ENCODE assay signal across 22 cellular contexts in genomic region chr7:83532229-83532628, GRCh38.
A peak's percentile ranks its signal among the peaks of the same experiment; 100 is the strongest.
DNase-seq lines count a peak whose midpoint lies in the region; ATAC-seq and TF ChIP-seq lines count a peak whose summit lies in the region.
"Had no signal": no experiment of that assay in that cellular context is flagged by ENCODE, and none has a peak within 500 bp of the region (broad histone marks: within the 10 kb centered on the region; RNA-seq: fewer than 3 reads in every experiment).

No MANE protein-coding gene starts in this region.

- H3K36me3 ChIP-seq in A673 (ENCODE audit: insufficient read depth, low read length, poor library complexity, severe bottlenecking) (no peaks in the 10 kb centered on the region), HCT116 (ENCODE audit: control insufficient read depth in 1 of 2, insufficient read depth in 2 of 2, low read length in 2 of 2) (no peaks in the 10 kb centered on the region), tibial artery (no peaks in the 10 kb centered on the region)
- H3K36me3 ChIP-seq: BLaER1 treated with 17β-estradiol and CSF1 and Interleukin-3, amounts not matched to agents 10 nM and 100 nM; right lobe of liver had no signal

- H2AFZ ChIP-seq in HCT116 (ENCODE audit: low read depth, low read length, poor library complexity, severe bottlenecking) = peak overlapping the region; percentile 75
- H2AFZ ChIP-seq: hepatocyte had no signal

- no peak overlapping the region for H3K9ac ChIP-seq in HCT116 (ENCODE audit: low read length)
- H3K9ac ChIP-seq: BLaER1 treated with 17β-estradiol and CSF1 and Interleukin-3, amounts not matched to agents 10 nM and 100 nM; KMS-11 had no signal

- no peaks in the 10 kb centered on the region for H3K9me3 ChIP-seq in A673 (ENCODE audit: low read depth, low read length, poor library complexity, severe bottlenecking)
- no peaks in the 10 kb centered on the region for H3K9me3 ChIP-seq in HCT116 (ENCODE audit: control insufficient read depth in 1 of 2, insufficient read depth in 1 of 2, low read depth in 1 of 2, low read length in 2 of 2)
- no peaks in the 10 kb centered on the region for H3K9me3 ChIP-seq in tibial artery
- H3K9me3 ChIP-seq: BLaER1 treated with 17β-estradiol and CSF1 and Interleukin-3, amounts not matched to agents 10 nM and 100 nM; right lobe of liver had no signal

- ATAC-seq in HCT116 = peak; percentile 50; the same call in 1 of the 2 replicates
- peak; percentile 88 for ATAC-seq in SK-N-SH treated with all-trans-retinoic acid at 6 μM for 48 hours
- no peak for ATAC-seq in HG02759 (IDR thresholded peaks at IDR 0.05; ENCODE audit: unreplicated experiment)
- ATAC-seq: activated naive CD8-positive, alpha-beta T cell treated with anti-CD3 and anti-CD28 coated beads, Interleukin-2, amount 50 U/mL, for 24 hours; Panc1; right lobe of liver; WTC11 had no signal

- peak overlapping the region; percentile 15 for H3K4me2 ChIP-seq in HCT116 (ENCODE audit: low read length)
- H3K4me2 ChIP-seq: BLaER1 treated with 17β-estradiol and CSF1 and Interleukin-3, amounts not matched to agents 10 nM and 100 nM; hepatocyte; KMS-11 had no signal

- no peaks in the 10 kb centered on the region for H3K27me3 ChIP-seq in A673 (replicated peaks; ENCODE audit: insufficient read depth, low read depth, low read length, poor library complexity)
- H3K27me3 ChIP-seq in HCT116 (ENCODE audit: insufficient read depth, low read length) = no peaks in the 10 kb centered on the region
- no peaks in the 10 kb centered on the region for H3K27me3 ChIP-seq in tibial artery
- H3K27me3 ChIP-seq: BLaER1 treated with 17β-estradiol and CSF1 and Interleukin-3, amounts not matched to agents 10 nM and 100 nM; hepatocyte; right lobe of liver had no signal

- H3K4me3 ChIP-seq in A673 (ENCODE audit: low read depth, low read length, poor library complexity, severe bottlenecking) (no peak overlapping the region), HCT116 (replicated peaks in 1 of 2; ENCODE audit: low read depth in 1 of 2, low read length in 2 of 2) (no peak overlapping the region), foreskin fibroblast (ENCODE audit: low read depth in 1 of 2, low read length in 2 of 2) (no peak overlapping the region), tibial artery (no peak overlapping the region)
- H3K4me3 ChIP-seq: BLaER1 treated with 17β-estradiol and CSF1 and Interleukin-3, amounts not matched to agents 10 nM and 100 nM; hepatocyte; right lobe of liver had no signal

- peak; percentile 26 for DNase-seq in A673 (ENCODE audit: low spot score)
- peak; percentile 7 for DNase-seq in HCT116 (ENCODE audit: low read depth, low spot score)
- DNase-seq in foreskin fibroblast = peak; percentile 41 to 67
- no peak for DNase-seq in cardiac septum (ENCODE audit: low spot score)
- no peak for DNase-seq in tibial artery
- DNase-seq in activated gamma-delta T cell treated with Interleukin-2 at 50 U/mL for 16 hours = no peak
- DNase-seq: activated CD4-positive, alpha-beta T cell treated with anti-CD3 and anti-CD28 coated beads, Interleukin-2, amount 50 U/mL, for 4 hours; activated naive CD8-positive, alpha-beta T cell treated with anti-CD3 and anti-CD28 coated beads, Interleukin-2, amount 50 U/mL, for 24 hours; caudate nucleus; foreskin melanocyte; H9; NCI-H187; NK-92 treated with Interleukin-12 subunit alpha and Interleukin-12 subunit beta, amount 100 ng/mL, for 24 hours; right lobe of liver; trophoblast cell had no signal

- H3K79me2 ChIP-seq in HCT116 (ENCODE audit: insufficient read depth, low read length) = no peaks in the 10 kb centered on the region
- H3K79me2 ChIP-seq: hepatocyte had no signal

- no TSS peak for BruUV-seq in A673 (replicated peaks; lab: Mats Ljungman, UMichigan)
- BruUV-seq in HCT116 (replicated peaks; lab: Mats Ljungman, UMichigan) = no TSS peak

- CTCF ChIA-PET in A673 (lab: Charles Lee) = no interaction called here
- CTCF ChIA-PET in HCT116 (lab: Charles Lee) = no interaction called here

- no peak for TF ChIP-seq CTCF in A673 (conservative IDR thresholded peaks at IDR 0.05; ENCODE audit: low read depth, low read length)
- TF ChIP-seq CTCF in HCT116 (IDR thresholded peaks at IDR 0.05 in 2 of 3, conservative IDR thresholded peaks at IDR 0.05 in 1 of 3; ENCODE audit: borderline replicate concordance in 1 of 3, insufficient read depth in 1 of 3, low read depth in 2 of 3, low read length in 2 of 3) = no peak
- TF ChIP-seq CTCF in foreskin fibroblast (IDR thresholded peaks at IDR 0.05; ENCODE audit: low read depth, low read length) = no peak
- no peak for TF ChIP-seq CTCF in tibial artery (IDR thresholded peaks at IDR 0.05)

- 0 out of 2 replicates have a peak, but pooled peaks cover 4% of the 10 kb centered on the region for H3K9me2 ChIP-seq in HCT116 (ENCODE audit: insufficient read depth)

- no peak overlapping the region for H3K27ac ChIP-seq in A673 (ENCODE audit: low read depth, low read length, poor library complexity, severe bottlenecking)
- H3K27ac ChIP-seq in HCT116 (ENCODE audit: low read depth, low read length) = no peak overlapping the region
- H3K27ac ChIP-seq in tibial artery = no peak overlapping the region
- H3K27ac ChIP-seq: BLaER1 treated with 17β-estradiol and CSF1 and Interleukin-3, amounts not matched to agents 10 nM and 100 nM; hepatocyte; KMS-11; right lobe of liver had no signal

- H3K4me1 ChIP-seq in A673 (ENCODE audit: insufficient read depth, low read length, poor library complexity, severe bottlenecking) (no peaks in the 10 kb centered on the region), HCT116 (ENCODE audit: control insufficient read depth in 1 of 2, insufficient read depth in 2 of 2, low read length in 2 of 2) (peaks cover 0 to 8% of the 10 kb centered on the region in 2 experiments; a peak in 2 of 4 replicates), tibial artery (no peaks in the 10 kb centered on the region)
- H3K4me1 ChIP-seq: right lobe of liver had no signal

- TF ChIP-seq POLR2A in HCT116 (IDR thresholded peaks at IDR 0.05; ENCODE audit: borderline replicate concordance, extremely low read depth, insufficient read depth, insufficient read length) = no peak

- no peak for TF ChIP-seq RAD21 in HCT116 (IDR thresholded peaks at IDR 0.05; ENCODE audit: low read depth)

- RAD21 ChIA-PET in HCT116 (lab: Charles Lee; ENCODE audit: low non-redundant PET in 1 of 2, low total read pairs in 2 of 2, uncharacterized antibody in 2 of 2, unreplicated experiment in 2 of 2) = no interaction called here

- POLR2A ChIA-PET in A673 (lab: Charles Lee; ENCODE audit: low non-redundant PET) (no interaction called here), HCT116 (lab: Charles Lee) (no interaction called here)

- intact Hi-C loops in A673 (cut with micrococcal nuclease; ENCODE audit: unreplicated experiment) (no loop called here), HCT116 (cut with micrococcal nuclease) (no loop called here), cardiac septum (cut with DNase I) (no loop called here), tibial artery (cut with DNase I; ENCODE audit: low total_unique reads) (no loop called here)

- H4K20me1 ChIP-seq in HCT116 (ENCODE audit: insufficient read depth) = no peaks in the 10 kb centered on the region
- H4K20me1 ChIP-seq: BLaER1 treated with 17β-estradiol and CSF1 and Interleukin-3, amounts not matched to agents 10 nM and 100 nM had no signal

TF ChIP-seq in HCT116, 20 proteins besides CTCF, POLR2A, EP300 and RAD21 (continues in another document):
- TF ChIP-seq EGR1 (IDR thresholded peaks at IDR 0.05; ENCODE audit: low read depth) (no peak), ZBTB33 (IDR thresholded peaks at IDR 0.05; ENCODE audit: extremely low read depth, insufficient replicate concordance, low read length) (no peak)

TF ChIP-seq in SK-N-SH treated with all-trans-retinoic acid at 6 μM for 48 hours, 23 proteins besides CTCF, POLR2A, EP300 and RAD21 (continues in another document):
- TF ChIP-seq, protein P1, sequence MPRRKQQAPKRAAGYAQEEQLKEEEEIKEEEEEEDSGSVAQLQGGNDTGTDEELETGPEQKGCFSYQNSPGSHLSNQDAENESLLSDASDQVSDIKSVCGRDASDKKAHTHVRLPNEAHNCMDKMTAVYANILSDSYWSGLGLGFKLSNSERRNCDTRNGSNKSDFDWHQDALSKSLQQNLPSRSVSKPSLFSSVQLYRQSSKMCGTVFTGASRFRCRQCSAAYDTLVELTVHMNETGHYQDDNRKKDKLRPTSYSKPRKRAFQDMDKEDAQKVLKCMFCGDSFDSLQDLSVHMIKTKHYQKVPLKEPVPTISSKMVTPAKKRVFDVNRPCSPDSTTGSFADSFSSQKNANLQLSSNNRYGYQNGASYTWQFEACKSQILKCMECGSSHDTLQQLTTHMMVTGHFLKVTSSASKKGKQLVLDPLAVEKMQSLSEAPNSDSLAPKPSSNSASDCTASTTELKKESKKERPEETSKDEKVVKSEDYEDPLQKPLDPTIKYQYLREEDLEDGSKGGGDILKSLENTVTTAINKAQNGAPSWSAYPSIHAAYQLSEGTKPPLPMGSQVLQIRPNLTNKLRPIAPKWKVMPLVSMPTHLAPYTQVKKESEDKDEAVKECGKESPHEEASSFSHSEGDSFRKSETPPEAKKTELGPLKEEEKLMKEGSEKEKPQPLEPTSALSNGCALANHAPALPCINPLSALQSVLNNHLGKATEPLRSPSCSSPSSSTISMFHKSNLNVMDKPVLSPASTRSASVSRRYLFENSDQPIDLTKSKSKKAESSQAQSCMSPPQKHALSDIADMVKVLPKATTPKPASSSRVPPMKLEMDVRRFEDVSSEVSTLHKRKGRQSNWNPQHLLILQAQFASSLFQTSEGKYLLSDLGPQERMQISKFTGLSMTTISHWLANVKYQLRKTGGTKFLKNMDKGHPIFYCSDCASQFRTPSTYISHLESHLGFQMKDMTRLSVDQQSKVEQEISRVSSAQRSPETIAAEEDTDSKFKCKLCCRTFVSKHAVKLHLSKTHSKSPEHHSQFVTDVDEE (CRISPR knock-in tag; IDR thresholded peaks at IDR 0.05) = no peak
- TF ChIP-seq RARB (CRISPR knock-in tag; IDR thresholded peaks at IDR 0.05) = 0 out of 2 replicates have a peak, but pooled peaks have one; percentile 37
- TF ChIP-seq SNAI2 (CRISPR knock-in tag; IDR thresholded peaks at IDR 0.05) = 0 out of 2 replicates have a peak, but pooled peaks have one; percentile 33
- no peak for TF ChIP-seq OSR1 (CRISPR knock-in tag; IDR thresholded peaks at IDR 0.05)
- no peak for TF ChIP-seq ZNF70 (CRISPR knock-in tag; IDR thresholded peaks at IDR 0.05)
- no peak for TF ChIP-seq BACH2 (CRISPR knock-in tag; IDR thresholded peaks at IDR 0.05; ENCODE audit: borderline replicate concordance)
- no peak for TF ChIP-seq TCF4 (CRISPR knock-in tag; IDR thresholded peaks at IDR 0.05; ENCODE audit: borderline replicate concordance)
- no peak for TF ChIP-seq ZFP3 (CRISPR knock-in tag; IDR thresholded peaks at IDR 0.05)

Comparison
In these comparisons a context has a peak if more than half of its experiments do, and no peak if none do; other contexts are left out.
1. DNase-seq: peak in A673 (single experiment), HCT116 (single experiment) and foreskin fibroblast (2 of 2); none in cardiac septum (single experiment), tibial artery (0 of 2) and activated gamma-delta T cell treated with Interleukin-2 at 50 U/mL for 16 hours (single experiment).